In the genomic region with DNA sequence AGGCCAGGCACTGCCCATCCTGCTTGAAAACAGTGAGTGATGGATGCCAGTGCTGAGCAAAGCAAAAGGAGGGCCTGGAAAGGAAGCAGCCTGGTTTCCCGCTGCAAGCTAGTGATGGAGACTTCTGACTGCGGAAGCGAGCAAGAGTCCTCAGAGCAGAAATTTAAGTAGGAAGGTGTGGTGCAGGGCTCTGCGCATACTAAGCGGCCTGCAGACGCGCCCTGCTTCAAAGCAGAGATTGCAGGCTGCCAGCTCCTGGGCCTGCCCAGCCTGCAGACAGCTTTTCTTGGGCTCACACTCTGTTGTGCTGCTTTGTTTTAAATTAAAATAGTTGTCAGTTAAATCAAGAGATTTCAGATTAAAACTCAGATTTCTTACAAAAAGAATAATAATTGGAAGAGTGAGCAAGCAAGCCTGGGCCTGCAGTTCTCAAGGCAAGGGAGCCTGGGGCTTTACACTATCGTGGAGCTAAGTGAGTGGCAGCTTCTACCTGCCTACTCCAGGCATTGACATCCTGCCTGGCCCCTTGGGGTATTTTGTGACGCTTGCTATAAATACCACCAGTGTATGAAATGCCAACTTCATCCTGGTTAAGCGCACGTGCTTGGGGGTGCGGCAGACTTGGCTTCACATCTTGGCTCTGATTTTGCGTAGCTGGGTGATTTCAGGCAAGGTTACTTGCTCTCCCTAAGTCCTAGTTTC, we compare ENCODE assay signal across 25 cellular contexts.
"Had no signal": no experiment of that assay in that cellular context is flagged by ENCODE, and none has a peak within 500 bp of the region (broad histone marks: within the 10 kb centered on the region; RNA-seq: fewer than 3 reads in every experiment).

No MANE protein-coding gene starts in this region.

- H3K27ac Mint-ChIP-seq: activated B cell treated with CpG ODN at 0.5 μM for 24 hours; activated CD8-positive, alpha-beta memory T cell treated with anti-CD3 and anti-CD28 coated beads, Interleukin-2, amount 10 ng/mL, durations not matched to agents 7 days and 5 days; activated CD8-positive, alpha-beta T cell treated with anti-CD3 and anti-CD28 coated beads, Interleukin-2, amount 10 ng/mL, durations not matched to agents 7 days and 5 days; activated naive CD4-positive, alpha-beta T cell treated with anti-CD3 and anti-CD28 coated beads, Interleukin-2, amount 50 U/mL, for 72 hours; T-helper 2 cell treated with Interferon-gamma antibody and Interleukin-4, amounts not matched to agents 5 μg/mL and 100 μg/mL, for 36 hours had no signal

- H3K4me2 ChIP-seq: smooth muscle cell had no signal

- H3K36me3 Mint-ChIP-seq: natural killer cell had no signal

- H3K27me3 Mint-ChIP-seq: activated B cell treated with CpG ODN at 0.5 μM for 24 hours; activated CD8-positive, alpha-beta memory T cell treated with anti-CD3 and anti-CD28 coated beads, Interleukin-2, amount 10 ng/mL, durations not matched to agents 7 days and 5 days had no signal

- H3K27me3 ChIP-seq: adrenal gland, brain microvascular endothelial cell, esophagus muscularis mucosa, heart right ventricle, pancreas, suprapubic skin, tibial artery had no signal

- ATAC-seq: activated CD8-positive, alpha-beta memory T cell treated with anti-CD3 and anti-CD28 coated beads, Interleukin-2, amount 10 ng/mL, durations not matched to agents 7 days and 5 days; activated CD8-positive, alpha-beta T cell treated with anti-CD3 and anti-CD28 coated beads, Interleukin-2, amount 10 ng/mL, durations not matched to agents 7 days and 5 days; lower lobe of right lung; pancreas; psoas muscle had no signal

- H3K36me3 ChIP-seq: adrenal gland, brain microvascular endothelial cell, heart right ventricle, lower lobe of right lung, pancreas, suprapubic skin, tibial artery had no signal

- H3K4me3 Mint-ChIP-seq: activated B cell treated with CpG ODN at 0.5 μM for 24 hours; activated CD8-positive, alpha-beta memory T cell treated with anti-CD3 and anti-CD28 coated beads, Interleukin-2, amount 10 ng/mL, durations not matched to agents 7 days and 5 days; activated CD8-positive, alpha-beta T cell treated with anti-CD3 and anti-CD28 coated beads, Interleukin-2, amount 10 ng/mL, durations not matched to agents 7 days and 5 days; natural killer cell; T-helper 2 cell treated with Interferon-gamma antibody and Interleukin-4, amounts not matched to agents 5 μg/mL and 100 μg/mL, for 36 hours had no signal

- H3K9me3 Mint-ChIP-seq: activated B cell treated with CpG ODN at 0.5 μM for 24 hours; activated naive CD4-positive, alpha-beta T cell treated with anti-CD3 and anti-CD28 coated beads, Interleukin-2, amount 50 U/mL, for 72 hours; T-helper 2 cell treated with Interferon-gamma antibody and Interleukin-4, amounts not matched to agents 5 μg/mL and 100 μg/mL, for 36 hours had no signal

- H3K4me3 ChIP-seq: adrenal gland, esophagus muscularis mucosa, heart right ventricle, lower lobe of right lung, pancreas, psoas muscle, smooth muscle cell, suprapubic skin, tibial artery had no signal

- H3K27ac ChIP-seq: adrenal gland, brain microvascular endothelial cell, esophagus muscularis mucosa, heart right ventricle, lower lobe of right lung, pancreas, psoas muscle, suprapubic skin, tibial artery had no signal

- DNase-seq: activated B cell treated with CpG ODN at 0.5 μM for 24 hours; activated CD8-positive, alpha-beta memory T cell treated with anti-CD3 and anti-CD28 coated beads, Interleukin-2, amount 10 ng/mL, durations not matched to agents 7 days and 5 days; activated CD8-positive, alpha-beta T cell treated with anti-CD3 and anti-CD28 coated beads, Interleukin-2, amount 10 ng/mL, durations not matched to agents 7 days and 5 days; activated naive CD4-positive, alpha-beta T cell; activated T-cell treated with anti-CD3 and anti-CD28 coated beads, Interleukin-2, amount 50 U/mL, for 48 hours; adrenal gland; aorta; brain microvascular endothelial cell; central memory CD4-positive, alpha-beta T cell; foreskin melanocyte; heart right ventricle; lower lobe of right lung; mesenchymal stem cell; natural killer cell; pancreas; psoas muscle; stimulated activated CD4-positive, alpha-beta T cell treated with anti-CD3 and anti-CD28 coated beads, Interleukin-1b, Interleukin-23, amount 100 ng/mL, for 48 hours; stimulated activated naive CD4-positive, alpha-beta T cell; T-helper 1 cell; tibial artery had no signal

- H3K9me3 ChIP-seq: adrenal gland, esophagus muscularis mucosa, heart right ventricle, lower lobe of right lung, pancreas, psoas muscle, suprapubic skin, tibial artery had no signal

- H3K4me1 ChIP-seq: adrenal gland, esophagus muscularis mucosa, lower lobe of right lung, pancreas, psoas muscle, tibial artery had no signal
